ENCODE assay signal across 1 cellular context in genomic region chr4:105146286-105147219, GRCh38.
TF ChIP-seq lines count a peak whose summit lies in the region.

TET2 (plus strand) TSS chr4:105146876; CDS start chr4:105233943, 87,067 bp downstream.

TF ChIP-seq in K562, 482 proteins besides CTCF, POLR2A, EP300 and RAD21 (continued from another document):
- TF ChIP-seq HINFP (tag; conservative IDR thresholded peaks at IDR 0.05; ENCODE audit: low read depth): no peak
- TF ChIP-seq CC2D1A (IDR thresholded peaks at IDR 0.05): no peak
- no peak for TF ChIP-seq MBD1 (CRISPR knock-in tag; IDR thresholded peaks at IDR 0.05)
- peak; percentile 41 to 74 for TF ChIP-seq E2F6 (IDR thresholded peaks at IDR 0.05; ENCODE audit: borderline replicate concordance in 1 of 2, extremely low read depth in 1 of 2, insufficient read depth in 1 of 2, insufficient read length in 1 of 2, low read depth in 1 of 2, low read length in 1 of 2, poor library complexity in 1 of 2, severe bottlenecking in 1 of 2)
